ENCODE assay signal across 9 cellular contexts in the genomic region with DNA sequence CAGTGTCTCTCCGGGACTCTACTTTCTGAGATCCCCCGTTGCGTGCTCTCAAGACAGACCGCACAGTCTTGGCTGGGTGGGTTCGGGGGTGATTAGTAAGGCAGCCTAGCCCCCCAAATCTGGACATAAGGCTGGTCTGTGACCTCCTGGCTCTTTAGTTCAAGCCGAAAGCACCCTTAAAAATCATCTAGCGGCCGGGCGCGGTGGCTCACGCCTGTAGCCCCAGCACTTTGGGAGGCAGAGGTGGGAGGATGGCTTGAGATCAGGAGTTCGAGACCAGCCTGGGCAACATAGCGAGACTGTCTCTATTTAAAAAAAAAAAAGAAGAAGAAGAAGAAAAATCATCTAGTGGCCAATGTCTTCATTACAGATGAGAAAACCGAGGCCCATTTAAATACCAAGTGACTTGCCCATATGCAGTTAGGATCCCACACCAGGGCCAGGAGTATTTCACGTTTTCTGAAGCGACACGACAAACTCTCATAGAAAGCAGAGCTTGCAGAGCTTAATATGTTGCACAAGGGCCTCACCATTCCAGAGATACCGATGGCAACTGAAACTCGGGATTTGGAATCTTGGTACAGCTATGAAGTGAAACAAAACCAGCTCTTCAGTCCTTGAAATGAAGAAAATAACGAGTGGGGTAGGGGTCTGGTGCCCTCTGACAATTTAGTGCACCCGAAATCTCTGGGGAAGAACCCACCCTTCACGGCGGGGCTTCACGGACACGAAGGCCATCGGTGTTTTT. TPM values are rescaled to one million over a fixed set of nuclear protein-coding genes. Genes with fewer than 3 reads are reported as not detected.
A peak's percentile ranks its signal among the peaks of the same experiment; 100 is the strongest.
DNase-seq lines count a peak whose midpoint lies in the region; ATAC-seq, FAIRE-seq and TF ChIP-seq lines count a peak whose summit lies in the region.
"Had no signal": no experiment of that assay in that cellular context is flagged by ENCODE, and none has a peak within 500 bp of the region (broad histone marks: within the 10 kb centered on the region; RNA-seq: fewer than 3 reads in every experiment).

No MANE protein-coding gene starts in this region.

- DNase-seq in DMS 273 (lab: John Stamatoyannopoulos, UW; ENCODE audit: unreplicated experiment), result peak; percentile 68
- DNase-seq in DMS 273 treated with DMSO at 0.1 percent for 48 hours (lab: John Stamatoyannopoulos, UW), result no peak
- DNase-seq in SK-MEL-5 (ENCODE audit: low read depth, low spot score), result peak; percentile 33
- peak in 1 of 6 donors; percentile 31 for DNase-seq in pancreas
- no peak for DNase-seq in T1000 (lab: John Stamatoyannopoulos, UW)
- DNase-seq in activated effector memory CD4-positive, alpha-beta T cell treated with anti-CD3 and anti-CD28 coated beads, Interleukin-2, amount 50 U/mL, for 16 hours, result no peak

- H3K4me1 ChIP-seq in esophagus (ENCODE audit: control insufficient read depth in 2 of 2, insufficient read depth in 2 of 2, low read length in 1 of 2), result peaks cover 0 to 2% of the 10 kb centered on the region in 2 donors
- peaks cover 25 to 38% (median 30%) of the 10 kb centered on the region in 3 donors for H3K4me1 ChIP-seq in pancreas

- no peak for TF ChIP-seq CTCF in pancreas (IDR thresholded peaks at IDR 0.05)

- H3K27ac ChIP-seq in esophagus (ENCODE audit: low read depth in 2 of 2, low read length in 1 of 2) (peak overlapping the region; percentile 77 to 93), pancreas (peak overlapping the region; percentile 77 to 94 (median 88))

- H3K4me3 ChIP-seq in esophagus (ENCODE audit: low read depth in 1 of 2, low read length in 2 of 2) (peak overlapping the region; percentile 29 to 42), pancreas (peak overlapping the region; percentile 74 to 99 (median 86))

- 52% methylated on average over 26 of the region's 26 CpGs for WGBS in esophagus, 2 donors
- 46% methylated on average over 26 of the region's 26 CpGs for WGBS in pancreas, 2 donors

- intact Hi-C loops in pancreas (cut with DNase I), result loop anchor here in 1 of 3 donors (5.0 kb wide), 1 partner anchor 33 kb away; no protein-coding TSS in a partner anchor

- ATAC-seq in pancreas (peak in 3 of 4 donors; percentile 0 to 4 (median 1)), HG03025 (IDR thresholded peaks at IDR 0.05; ENCODE audit: low FRiP score, unreplicated experiment) (no peak)

- in situ Hi-C loops in SK-MEL-5 (cut with HindIII; ENCODE audit: low pct_unique_long_range_greater_than_20kb, low sequenced_read_pairs), result no loop called here

- no peaks in the 10 kb centered on the region for H3K36me3 ChIP-seq in esophagus (ENCODE audit: control insufficient read depth in 2 of 2, insufficient read depth in 2 of 2, low read length in 1 of 2)
- H3K36me3 ChIP-seq in pancreas, result no peaks in the 10 kb centered on the region

- no peak for FAIRE-seq in pancreas (lab: Jason Lieb, UNC)
- FAIRE-seq: A204.1 had no signal

- no peaks in the 10 kb centered on the region for H3K27me3 ChIP-seq in esophagus (ENCODE audit: control insufficient read depth in 1 of 2, insufficient read depth in 2 of 2, low read length in 2 of 2)
- H3K27me3 ChIP-seq in pancreas, result no peaks in the 10 kb centered on the region

- no peaks in the 10 kb centered on the region for H3K9me3 ChIP-seq in esophagus (ENCODE audit: control insufficient read depth in 2 of 2, insufficient read depth in 1 of 2, low read depth in 1 of 2, low read length in 1 of 2)
- H3K9me3 ChIP-seq in pancreas, result no peaks in the 10 kb centered on the region

RNA-seq across cellular contexts. Expression of gene HILPDA, which starts 0.7 kb away (rescaled TPM):
- total RNA-seq in SK-MEL-5 (2014; rRNA removed; shearing (Covaris generic)), result 15.6 and 18.6 TPM in 2 replicates
- 18.2 and 20.4 TPM in 2 replicates for polyA plus RNA-seq in SK-MEL-5 (2015; cell fraction: cytosol; rRNA removed)
- 13.2 and 20.1 TPM in 2 replicates for polyA plus RNA-seq in SK-MEL-5 (2015; cell fraction: nucleus; rRNA removed)
- polyA plus RNA-seq in esophagus (100 to 1,000 TPM in 1 of 2 donors, 10 to 100 TPM in 1; 82.5 to 333 TPM), pancreas (1 to 10 TPM; 5.4 to 6.7 TPM)
- 1 to 10 TPM; 2.0 to 7.4 (median 4.2) TPM for total RNA-seq in pancreas

RNA-seq across cellular contexts. Expression of gene METTL2B, which starts 21.6 kb away (rescaled TPM):
- total RNA-seq in SK-MEL-5 (2014; rRNA removed; shearing (Covaris generic)), result 55.7 and 58.5 TPM in 2 replicates
- polyA plus RNA-seq in SK-MEL-5 (2015; cell fraction: cytosol; rRNA removed), result 43.6 and 45.5 TPM in 2 replicates
- 34.7 and 35.8 TPM in 2 replicates for polyA plus RNA-seq in SK-MEL-5 (2015; cell fraction: nucleus; rRNA removed)
- polyA plus RNA-seq in esophagus (10 to 100 TPM in 1 of 2 donors, 1 to 10 TPM in 1; 8.2 to 10.5 TPM), pancreas (1 to 10 TPM; 6.2 to 6.7 TPM)
- total RNA-seq in pancreas, result 10 to 100 TPM in 4 of 6 donors, 1 to 10 TPM in 2; 8.8 to 12.6 (median 10.8) TPM

RNA-seq across cellular contexts. Expression of gene IMPDH1, which starts 45.2 kb away (rescaled TPM):
- 64.3 and 68.3 TPM in 2 replicates for total RNA-seq in SK-MEL-5 (2014; rRNA removed; shearing (Covaris generic))
- 110 and 121 TPM in 2 replicates for polyA plus RNA-seq in SK-MEL-5 (2015; cell fraction: cytosol; rRNA removed)
- 112 and 130 TPM in 2 replicates for polyA plus RNA-seq in SK-MEL-5 (2015; cell fraction: nucleus; rRNA removed)
- polyA plus RNA-seq in esophagus (10 to 100 TPM; 19.4 to 25.7 TPM), pancreas (10 to 100 TPM; 18.3 to 26.0 TPM)
- 10 to 100 TPM; 16.8 to 25.7 (median 19.8) TPM for total RNA-seq in pancreas

Comparison
In these comparisons a context has a peak if more than half of its experiments do, and no peak if none do; other contexts are left out.
1. DNase-seq: peak in DMS 273 (single experiment) and SK-MEL-5 (single experiment); none in DMS 273 treated with DMSO at 0.1 percent for 48 hours (single experiment), T1000 (single experiment) and activated effector memory CD4-positive, alpha-beta T cell treated with anti-CD3 and anti-CD28 coated beads, Interleukin-2, amount 50 U/mL, for 16 hours (single experiment).